1 cellular context compared by ENCODE assay signal in the genomic region with DNA sequence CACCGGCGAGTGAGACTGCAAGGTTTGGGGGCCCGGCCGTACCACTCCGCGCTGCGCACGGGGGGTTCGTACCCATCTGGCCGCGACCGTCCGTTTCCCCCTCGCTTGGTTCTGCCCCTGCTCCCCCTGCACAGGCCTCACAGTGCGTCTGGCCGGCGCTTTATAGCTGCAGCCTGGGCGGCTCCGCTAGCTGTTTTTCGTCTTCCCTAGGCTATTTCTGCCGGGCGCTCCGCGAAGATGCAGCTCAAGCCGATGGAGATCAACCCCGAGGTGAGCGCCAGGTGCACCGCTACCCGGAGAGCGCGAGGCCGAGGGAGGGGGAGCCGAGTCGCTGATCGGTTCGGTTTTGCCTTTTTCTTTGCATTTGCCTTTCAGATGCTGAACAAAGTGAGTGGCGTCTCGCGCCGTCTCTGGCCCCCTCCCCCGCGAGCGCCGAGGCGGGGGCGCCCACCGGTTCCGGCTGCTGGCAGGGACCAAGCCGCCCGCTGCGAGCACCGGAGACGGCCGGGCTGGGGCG.
TF ChIP-seq lines count a peak whose summit lies in the region.

Gene UCHL1, plus strand, starts transcription at position 189 of the 517 bp plus-strand sequence. Its CDS starts 49 bp downstream, at position 238.

TF ChIP-seq in HEK293, 187 proteins besides CTCF, POLR2A, EP300 and RAD21 (continued from another document and continues in another):
- no peak for TF ChIP-seq ZNF280D (tag by site-specific recombination; IDR thresholded peaks at IDR 0.05)
- TF ChIP-seq ZNF248 (tag by site-specific recombination; IDR thresholded peaks at IDR 0.05): no peak
- no peak for TF ChIP-seq ZNF121 (tag by site-specific recombination; IDR thresholded peaks at IDR 0.05)
- no peak for TF ChIP-seq ZNF768 (tag by site-specific recombination; IDR thresholded peaks at IDR 0.05)
- TF ChIP-seq SP2 (tag by site-specific recombination; IDR thresholded peaks at IDR 0.05): peak; percentile 29; the same call in 1 of the 2 replicates
- TF ChIP-seq PRDM6 (tag by site-specific recombination; IDR thresholded peaks at IDR 0.05): no peak
- TF ChIP-seq ZNF133 (tag by site-specific recombination; IDR thresholded peaks at IDR 0.05): no peak
- peak; percentile 64; the same call in 1 of the 2 replicates for TF ChIP-seq ZEB2 (tag by site-specific recombination; IDR thresholded peaks at IDR 0.05)
- TF ChIP-seq, protein P1, sequence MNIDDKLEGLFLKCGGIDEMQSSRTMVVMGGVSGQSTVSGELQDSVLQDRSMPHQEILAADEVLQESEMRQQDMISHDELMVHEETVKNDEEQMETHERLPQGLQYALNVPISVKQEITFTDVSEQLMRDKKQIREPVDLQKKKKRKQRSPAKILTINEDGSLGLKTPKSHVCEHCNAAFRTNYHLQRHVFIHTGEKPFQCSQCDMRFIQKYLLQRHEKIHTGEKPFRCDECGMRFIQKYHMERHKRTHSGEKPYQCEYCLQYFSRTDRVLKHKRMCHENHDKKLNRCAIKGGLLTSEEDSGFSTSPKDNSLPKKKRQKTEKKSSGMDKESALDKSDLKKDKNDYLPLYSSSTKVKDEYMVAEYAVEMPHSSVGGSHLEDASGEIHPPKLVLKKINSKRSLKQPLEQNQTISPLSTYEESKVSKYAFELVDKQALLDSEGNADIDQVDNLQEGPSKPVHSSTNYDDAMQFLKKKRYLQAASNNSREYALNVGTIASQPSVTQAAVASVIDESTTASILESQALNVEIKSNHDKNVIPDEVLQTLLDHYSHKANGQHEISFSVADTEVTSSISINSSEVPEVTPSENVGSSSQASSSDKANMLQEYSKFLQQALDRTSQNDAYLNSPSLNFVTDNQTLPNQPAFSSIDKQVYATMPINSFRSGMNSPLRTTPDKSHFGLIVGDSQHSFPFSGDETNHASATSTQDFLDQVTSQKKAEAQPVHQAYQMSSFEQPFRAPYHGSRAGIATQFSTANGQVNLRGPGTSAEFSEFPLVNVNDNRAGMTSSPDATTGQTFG (tag by site-specific recombination; IDR thresholded peaks at IDR 0.05; ENCODE audit: borderline replicate concordance): no peak
- TF ChIP-seq SCRT2 (tag by site-specific recombination; IDR thresholded peaks at IDR 0.05): no peak; the same call in 1 of the 2 replicates
- TF ChIP-seq, protein P2, sequence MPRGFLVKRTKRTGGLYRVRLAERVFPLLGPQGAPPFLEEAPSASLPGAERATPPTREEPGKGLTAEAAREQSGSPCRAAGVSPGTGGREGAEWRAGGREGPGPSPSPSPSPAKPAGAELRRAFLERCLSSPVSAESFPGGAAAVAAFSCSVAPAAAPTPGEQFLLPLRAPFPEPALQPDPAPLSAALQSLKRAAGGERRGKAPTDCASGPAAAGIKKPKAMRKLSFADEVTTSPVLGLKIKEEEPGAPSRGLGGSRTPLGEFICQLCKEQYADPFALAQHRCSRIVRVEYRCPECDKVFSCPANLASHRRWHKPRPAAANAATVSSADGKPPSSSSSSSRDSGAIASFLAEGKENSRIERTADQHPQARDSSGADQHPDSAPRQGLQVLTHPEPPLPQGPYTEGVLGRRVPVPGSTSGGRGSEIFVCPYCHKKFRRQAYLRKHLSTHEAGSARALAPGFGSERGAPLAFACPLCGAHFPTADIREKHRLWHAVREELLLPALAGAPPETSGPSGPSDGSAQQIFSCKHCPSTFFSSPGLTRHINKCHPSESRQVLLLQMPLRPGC (tag by site-specific recombination; IDR thresholded peaks at IDR 0.05): peak; percentile 17; the same call in 1 of the 2 replicates
- TF ChIP-seq, protein P3, sequence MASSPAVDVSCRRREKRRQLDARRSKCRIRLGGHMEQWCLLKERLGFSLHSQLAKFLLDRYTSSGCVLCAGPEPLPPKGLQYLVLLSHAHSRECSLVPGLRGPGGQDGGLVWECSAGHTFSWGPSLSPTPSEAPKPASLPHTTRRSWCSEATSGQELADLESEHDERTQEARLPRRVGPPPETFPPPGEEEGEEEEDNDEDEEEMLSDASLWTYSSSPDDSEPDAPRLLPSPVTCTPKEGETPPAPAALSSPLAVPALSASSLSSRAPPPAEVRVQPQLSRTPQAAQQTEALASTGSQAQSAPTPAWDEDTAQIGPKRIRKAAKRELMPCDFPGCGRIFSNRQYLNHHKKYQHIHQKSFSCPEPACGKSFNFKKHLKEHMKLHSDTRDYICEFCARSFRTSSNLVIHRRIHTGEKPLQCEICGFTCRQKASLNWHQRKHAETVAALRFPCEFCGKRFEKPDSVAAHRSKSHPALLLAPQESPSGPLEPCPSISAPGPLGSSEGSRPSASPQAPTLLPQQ (tag by site-specific recombination; IDR thresholded peaks at IDR 0.05): no peak; the same call in 1 of the 2 replicates
- TF ChIP-seq, protein P4, sequence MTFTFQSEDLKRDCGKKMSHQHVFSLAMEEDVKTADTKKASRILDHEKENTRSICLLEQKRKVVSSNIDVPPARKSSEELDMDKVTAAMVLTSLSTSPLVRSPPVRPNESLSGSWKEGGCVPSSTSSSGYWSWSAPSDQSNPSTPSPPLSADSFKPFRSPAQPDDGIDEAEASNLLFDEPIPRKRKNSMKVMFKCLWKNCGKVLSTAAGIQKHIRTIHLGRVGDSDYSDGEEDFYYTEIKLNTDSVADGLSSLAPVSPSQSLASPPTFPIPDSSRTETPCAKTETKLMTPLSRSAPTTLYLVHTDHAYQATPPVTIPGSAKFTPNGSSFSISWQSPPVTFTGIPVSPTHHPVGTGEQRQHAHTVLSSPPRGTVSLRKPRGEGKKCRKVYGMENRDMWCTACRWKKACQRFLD (tag by site-specific recombination; IDR thresholded peaks at IDR 0.05): no peak
- TF ChIP-seq GLIS2 (tag by site-specific recombination; IDR thresholded peaks at IDR 0.05): peak; percentile 42
- no peak for TF ChIP-seq ZNF701 (tag by site-specific recombination; IDR thresholded peaks at IDR 0.05)
- TF ChIP-seq ZNF513 (tag by site-specific recombination; IDR thresholded peaks at IDR 0.05): no peak
- no peak for TF ChIP-seq ZNF548 (tag by site-specific recombination; IDR thresholded peaks at IDR 0.05)
- TF ChIP-seq ZNF175 (tag by site-specific recombination; IDR thresholded peaks at IDR 0.05): no peak
- TF ChIP-seq SCRT1 (tag by site-specific recombination; IDR thresholded peaks at IDR 0.05; ENCODE audit: borderline replicate concordance): no peak
- no peak for TF ChIP-seq GLI2 (tag by site-specific recombination; IDR thresholded peaks at IDR 0.05; ENCODE audit: borderline replicate concordance, low read depth)
- no peak for TF ChIP-seq ZNF571 (tag by site-specific recombination; IDR thresholded peaks at IDR 0.05)
- TF ChIP-seq ZNF530 (tag by site-specific recombination; IDR thresholded peaks at IDR 0.05; ENCODE audit: low read depth): no peak
- TF ChIP-seq GLIS1 (tag by site-specific recombination; IDR thresholded peaks at IDR 0.05): no peak; the same call in 1 of the 2 replicates
- no peak for TF ChIP-seq ZNF155 (tag by site-specific recombination; IDR thresholded peaks at IDR 0.05)
- no peak for TF ChIP-seq YY1 (tag by site-specific recombination; IDR thresholded peaks at IDR 0.05)
- no peak for TF ChIP-seq PRDM1 (tag by site-specific recombination; IDR thresholded peaks at IDR 0.05)
- peak; percentile 82 for TF ChIP-seq ZNF660 (tag by site-specific recombination; IDR thresholded peaks at IDR 0.05)
- TF ChIP-seq ZNF837 (tag by site-specific recombination; IDR thresholded peaks at IDR 0.05): no peak
- TF ChIP-seq ZBTB7A (tag by site-specific recombination; IDR thresholded peaks at IDR 0.05; ENCODE audit: low read depth): no peak
- peak; percentile 53; the same call in 1 of the 2 replicates for TF ChIP-seq HIC1 (tag by site-specific recombination; IDR thresholded peaks at IDR 0.05)
- no peak for TF ChIP-seq KLF1 (tag by site-specific recombination; IDR thresholded peaks at IDR 0.05)
- TF ChIP-seq ZNF664 (tag by site-specific recombination; IDR thresholded peaks at IDR 0.05): no peak
- no peak for TF ChIP-seq HOXC10 (CRISPR knock-in tag; IDR thresholded peaks at IDR 0.05)
- peak; percentile 89 for TF ChIP-seq ZBTB17 (tag by site-specific recombination; IDR thresholded peaks at IDR 0.05)
- peak; percentile 79 for TF ChIP-seq SP7 (tag by site-specific recombination; IDR thresholded peaks at IDR 0.05)
- TF ChIP-seq ZNF114 (tag by site-specific recombination; IDR thresholded peaks at IDR 0.05): no peak
- TF ChIP-seq ZNF404 (tag by site-specific recombination; IDR thresholded peaks at IDR 0.05): no peak
- no peak; the same call in 1 of the 2 replicates for TF ChIP-seq ZNF639 (tag by site-specific recombination; IDR thresholded peaks at IDR 0.05)
- no peak for TF ChIP-seq ZNF18 (tag by site-specific recombination; IDR thresholded peaks at IDR 0.05)
